Comparison of ENCODE assay signal across 1 cellular context in the genomic region with DNA sequence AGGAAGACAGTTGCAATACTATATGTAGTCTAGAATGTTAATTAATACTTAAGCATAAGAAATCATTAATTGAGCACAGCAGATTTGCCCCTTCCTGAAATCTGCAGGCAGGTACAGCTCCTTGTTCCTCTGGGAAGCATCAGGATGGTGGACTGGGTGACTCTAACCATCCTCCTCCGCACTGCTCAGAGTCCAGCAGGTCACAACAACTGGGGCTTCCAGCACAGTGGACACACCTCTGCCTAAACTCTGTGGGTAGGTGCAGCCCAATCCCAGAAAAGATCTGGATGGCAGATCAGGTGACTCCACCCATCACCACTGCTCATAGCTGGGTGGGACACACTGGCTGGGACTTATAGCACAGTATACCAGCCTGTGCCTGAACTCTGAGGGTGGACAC.
TF ChIP-seq lines count a peak whose summit lies in the region.

No MANE protein-coding gene starts in this region.

TF ChIP-seq in H1, 55 proteins besides CTCF, POLR2A, EP300 and RAD21:
- TF ChIP-seq EZH2 (IDR thresholded peaks at IDR 0.05; ENCODE audit: low read depth, low read length, severe bottlenecking) (no peak), TCF12 (IDR thresholded peaks at IDR 0.05; ENCODE audit: low read depth, low read length) (no peak), TAF7 (optimal IDR thresholded peaks at IDR 0.05; ENCODE audit: borderline replicate concordance, low read depth, low read length) (no peak), CREB1 (IDR thresholded peaks at IDR 0.05) (no peak), TEAD4 (IDR thresholded peaks at IDR 0.05; ENCODE audit: low read depth, low read length) (no peak), SUZ12 (IDR thresholded peaks at IDR 0.05; ENCODE audit: low read length) (no peak), USF2 (IDR thresholded peaks at IDR 0.05; ENCODE audit: low read length) (no peak), TBP (IDR thresholded peaks at IDR 0.05; ENCODE audit: low read depth, low read length) (no peak), JUN (IDR thresholded peaks at IDR 0.05; ENCODE audit: low read depth, low read length) (no peak), SIX5 (IDR thresholded peaks at IDR 0.05; ENCODE audit: low read depth, low read length) (no peak), HDAC6 (IDR thresholded peaks at IDR 0.05; ENCODE audit: low read depth, low read length) (no peak), ATF2 (IDR thresholded peaks at IDR 0.05; ENCODE audit: low read length) (no peak)
